Comparison of ENCODE assay signal across 21 cellular contexts in the genomic region with DNA sequence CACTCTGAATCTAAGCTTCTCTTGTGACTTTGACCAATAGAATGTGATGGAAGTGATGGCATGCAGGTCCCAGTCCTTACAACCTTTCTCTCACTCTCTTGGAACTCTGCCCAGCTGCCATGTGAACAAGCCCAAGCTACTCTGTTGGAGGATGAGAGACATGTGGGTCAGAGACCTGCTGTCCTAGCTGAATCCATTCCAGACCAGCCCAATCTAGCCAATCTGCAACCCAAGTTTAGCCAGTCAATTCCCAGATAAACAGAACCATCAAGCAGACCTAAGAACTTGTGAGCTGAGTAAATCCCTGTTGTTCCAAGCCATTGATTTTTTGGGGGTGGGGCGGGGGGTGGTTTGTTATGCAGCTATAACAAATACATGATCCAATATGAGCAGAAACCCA.
A peak's percentile ranks its signal among the peaks of the same experiment; 100 is the strongest.
DNase-seq lines count a peak whose midpoint lies in the region; ATAC-seq and TF ChIP-seq lines count a peak whose summit lies in the region.
"Had no signal": no experiment of that assay in that cellular context is flagged by ENCODE, and none has a peak within 500 bp of the region (broad histone marks: within the 10 kb centered on the region; RNA-seq: fewer than 3 reads in every experiment).

No MANE protein-coding gene starts in this region.

- BruUV-seq in IMR-90 (replicated peaks; lab: Mats Ljungman, UMichigan), result no TSS peak

- peaks cover 7 to 38% of the 10 kb centered on the region in 2 donors for H3K27me3 Mint-ChIP-seq in stimulated activated naive B cell treated with anti-CD40 and anti-IgM and Interleukin-4, amounts not matched to agents 10 μg/mL and 1 μg/mL and 100 μg/mL, for 72 hours
- H3K27me3 Mint-ChIP-seq in natural killer cell (ENCODE audit: low read depth in 2 of 2), result peaks cover 16 to 18% of the 10 kb centered on the region in 2 donors
- no peaks in the 10 kb centered on the region for H3K27me3 Mint-ChIP-seq in osteocyte (ENCODE audit: unreplicated experiment)
- H3K27me3 Mint-ChIP-seq: CD4-positive, CD25-positive, alpha-beta regulatory T cell had no signal

- no peak overlapping the region for H4K91ac ChIP-seq in IMR-90 (ENCODE audit: insufficient read depth, low read depth, low read length)

- H3K14ac ChIP-seq in IMR-90 (replicated peaks; ENCODE audit: low read depth, low read length), result no peak overlapping the region

- H3K4me1 ChIP-seq in IMR-90 (ENCODE audit: control insufficient read depth, insufficient read depth, low read length) (peaks cover 4% of the 10 kb centered on the region; the same call in 1 of the 2 replicates), SJCRH30 (peaks cover 59% of the 10 kb centered on the region)
- H3K4me1 ChIP-seq: adrenal gland had no signal

- no peaks in the 10 kb centered on the region for H4K20me1 ChIP-seq in IMR-90 (ENCODE audit: insufficient read depth, low read length)

- intact Hi-C loops in IMR-90 (cut with micrococcal nuclease), result no loop called here
- intact Hi-C loops in natural killer cell (cut with micrococcal nuclease), result no loop called here

- ATAC-seq in IMR-90 (ENCODE audit: low read depth), result no peak
- no peak for ATAC-seq in stimulated activated naive B cell treated with anti-CD40 and anti-IgM and Interleukin-4, amounts not matched to agents 10 μg/mL and 1 μg/mL and 100 μg/mL, for 72 hours (replicated peaks)
- ATAC-seq in GM21576 (IDR thresholded peaks at IDR 0.05; ENCODE audit: unreplicated experiment), result no peak
- no peak for ATAC-seq in natural killer cell

- no peaks in the 10 kb centered on the region for H3K9me1 ChIP-seq in IMR-90 (ENCODE audit: insufficient read depth, low read length)

- H3K9me3 ChIP-seq in IMR-90 (ENCODE audit: control insufficient read depth, insufficient read depth, low read length) (no peaks in the 10 kb centered on the region), SJCRH30 (replicated peaks) (no peaks in the 10 kb centered on the region)
- H3K9me3 ChIP-seq: adrenal gland, esophagus muscularis mucosa, sigmoid colon, thoracic aorta had no signal

- H3K9me3 Mint-ChIP-seq in stimulated activated naive B cell treated with anti-CD40 and anti-IgM and Interleukin-4, amounts not matched to agents 10 μg/mL and 1 μg/mL and 100 μg/mL, for 72 hours, result no peaks in the 10 kb centered on the region
- H3K9me3 Mint-ChIP-seq in natural killer cell (no peaks in the 10 kb centered on the region), osteocyte (ENCODE audit: unreplicated experiment) (no peaks in the 10 kb centered on the region)
- H3K9me3 Mint-ChIP-seq: CD4-positive, CD25-positive, alpha-beta regulatory T cell; stimulated activated effector memory CD8-positive, alpha-beta T cell treated with anti-CD3 and anti-CD28 coated beads, Interleukin-12 subunit alpha, Interleukin-12 subunit beta, amount 100 ng/mL, for 72 hours had no signal

- TF ChIP-seq RAD21 in IMR-90 (IDR thresholded peaks at IDR 0.05; ENCODE audit: low read length), result no peak

- H3K27ac ChIP-seq in IMR-90 (ENCODE audit: insufficient read depth, low read length), result no peak overlapping the region
- H3K27ac ChIP-seq in SJCRH30, result no peak overlapping the region
- H3K27ac ChIP-seq: adrenal gland, esophagus muscularis mucosa, sigmoid colon, thoracic aorta had no signal

- no peak overlapping the region for H4K5ac ChIP-seq in IMR-90 (ENCODE audit: low read depth, low read length)

- no peak overlapping the region for H3K4ac ChIP-seq in IMR-90 (ENCODE audit: low read depth, low read length)

- no peak overlapping the region for H3K4me3 ChIP-seq in IMR-90 (ENCODE audit: insufficient read depth, low read depth, low read length)
- H3K4me3 ChIP-seq in SJCRH30, result no peak overlapping the region
- H3K4me3 ChIP-seq: adrenal gland, esophagus muscularis mucosa, sigmoid colon, thoracic aorta had no signal

- POLR2A ChIA-PET in IMR-90 (lab: Charles Lee; ENCODE audit: unreplicated experiment), result no interaction called here

- no peak overlapping the region for H3K18ac ChIP-seq in IMR-90 (ENCODE audit: low read depth, low read length)

- H3K9ac ChIP-seq in IMR-90 (ENCODE audit: low read depth, low read length), result no peak overlapping the region

- 0 out of 2 replicates have a peak, but pooled peaks cover 4% of the 10 kb centered on the region for H3K36me3 ChIP-seq in IMR-90 (ENCODE audit: control insufficient read depth, insufficient read depth, low read length)
- H3K36me3 ChIP-seq in SJCRH30, result no peaks in the 10 kb centered on the region
- H3K36me3 ChIP-seq: adrenal gland, esophagus muscularis mucosa, sigmoid colon, thoracic aorta had no signal

- peak; percentile 81 for DNase-seq in DMS 273 (lab: John Stamatoyannopoulos, UW; ENCODE audit: unreplicated experiment)
- DNase-seq in IMR-90, result peak; percentile 32
- peak; percentile 43 to 53 for DNase-seq in SJCRH30
- peak; percentile 64 for DNase-seq in kidney tubule cell (ENCODE audit: low spot score)
- DNase-seq in stimulated activated naive B cell treated with anti-CD40 and anti-IgM and Interleukin-4, amounts not matched to agents 10 μg/mL and 1 μg/mL and 100 μg/mL, for 72 hours, result no peak
- DNase-seq in natural killer cell, result no peak
- no peak for DNase-seq in osteocyte (ENCODE audit: extremely low spot score, unreplicated experiment)
- DNase-seq: activated CD4-positive, alpha-beta T cell treated with anti-CD3 and anti-CD28 coated beads, Interleukin-2, amount 10 ng/mL, durations not matched to agents 24 days and 14 days; activated gamma-delta T cell; adrenal gland; CD4-positive, CD25-positive, alpha-beta regulatory T cell; central memory CD4-positive, alpha-beta T cell; effector CD8-positive, alpha-beta T cell; Karpas-422; NCI-H1417 treated with DMSO at 0.1 percent for 48 hours; NK-92 treated with Interleukin-12 subunit alpha and Interleukin-12 subunit beta, amount 100 ng/mL, for 24 hours; sigmoid colon had no signal

- H2BK20ac ChIP-seq in IMR-90 (ENCODE audit: low read depth, low read length), result no peak overlapping the region

- no peak for TF ChIP-seq CTCF in IMR-90 (conservative IDR thresholded peaks at IDR 0.05; ENCODE audit: low read depth, low read length)
- TF ChIP-seq CTCF in natural killer cell (IDR thresholded peaks at IDR 0.05), result no peak
- TF ChIP-seq CTCF in osteocyte (IDR thresholded peaks at IDR 0.05), result no peak

- H3K4me2 ChIP-seq in IMR-90 (ENCODE audit: low read depth, low read length), result no peak overlapping the region

- no peak overlapping the region for H2AFZ ChIP-seq in IMR-90 (replicated peaks; ENCODE audit: low read length, poor library complexity)

- H3K56ac ChIP-seq in IMR-90 (ENCODE audit: extremely low read depth, insufficient read depth, low read length), result no peak overlapping the region

- H2BK15ac ChIP-seq in IMR-90 (ENCODE audit: low read depth, low read length), result no peak overlapping the region

- no peak overlapping the region for H2BK5ac ChIP-seq in IMR-90 (ENCODE audit: low read depth, low read length, poor library complexity, severe bottlenecking)

- H3K36me3 Mint-ChIP-seq in stimulated activated naive B cell treated with anti-CD40 and anti-IgM and Interleukin-4, amounts not matched to agents 10 μg/mL and 1 μg/mL and 100 μg/mL, for 72 hours, result peaks cover 22 to 24% of the 10 kb centered on the region in 2 donors
- H3K36me3 Mint-ChIP-seq in natural killer cell (no peaks in the 10 kb centered on the region), osteocyte (ENCODE audit: unreplicated experiment) (peaks cover 7% of the 10 kb centered on the region)

- no peak overlapping the region for H3K4me3 Mint-ChIP-seq in stimulated activated naive B cell treated with anti-CD40 and anti-IgM and Interleukin-4, amounts not matched to agents 10 μg/mL and 1 μg/mL and 100 μg/mL, for 72 hours
- H3K4me3 Mint-ChIP-seq in natural killer cell, result no peak overlapping the region
- H3K4me3 Mint-ChIP-seq in osteocyte (ENCODE audit: unreplicated experiment), result no peak overlapping the region
- H3K4me3 Mint-ChIP-seq: activated CD4-positive, alpha-beta T cell treated with anti-CD3 and anti-CD28 coated beads, Interleukin-2, amount 10 ng/mL, durations not matched to agents 24 days and 14 days; CD4-positive, CD25-positive, alpha-beta regulatory T cell; stimulated activated effector memory CD8-positive, alpha-beta T cell treated with anti-CD3 and anti-CD28 coated beads, Interleukin-12 subunit alpha, Interleukin-12 subunit beta, amount 100 ng/mL, for 72 hours had no signal

- H3K79me1 ChIP-seq in IMR-90 (ENCODE audit: low read depth in 1 of 2, low read length in 2 of 2), result no peaks in the 10 kb centered on the region

- CTCF ChIA-PET in IMR-90 (lab: Yijun Ruan, JAX), result interaction anchor here (0.6 to 1.6 kb wide), 2 partner anchors 18 to 53 kb away, joined by 3 to 7 read pairs; no protein-coding TSS in a partner anchor

- dilution Hi-C loops in IMR-90 (cut with HindIII; ENCODE audit: low sequenced_read_pairs, unreplicated experiment), result no loop called here

- no peak overlapping the region for H3K23ac ChIP-seq in IMR-90 (ENCODE audit: low read depth, low read length)

- in situ Hi-C loops in IMR-90 (cut with MboI; ENCODE audit: low sequenced_read_pairs), result no loop called here

- no peak overlapping the region for H4K8ac ChIP-seq in IMR-90 (ENCODE audit: low read depth in 2 of 2, low read length in 2 of 2)

- WGBS in IMR-90 (ENCODE audit: extremely low coverage in 2 of 2, insufficient read length in 1 of 2), 2 experiments, result no CpG with 5 or more reads among the region's 1 CpG

- no peaks in the 10 kb centered on the region; the same call in 1 of the 2 replicates for H3K27me3 ChIP-seq in IMR-90 (ENCODE audit: control insufficient read depth, insufficient read depth, low read length)
- H3K27me3 ChIP-seq in SJCRH30, result no peaks in the 10 kb centered on the region
- H3K27me3 ChIP-seq: adrenal gland, esophagus muscularis mucosa, sigmoid colon had no signal

- peaks cover 8 to 12% of the 10 kb centered on the region in 2 donors for H3K4me1 Mint-ChIP-seq in stimulated activated naive B cell treated with anti-CD40 and anti-IgM and Interleukin-4, amounts not matched to agents 10 μg/mL and 1 μg/mL and 100 μg/mL, for 72 hours
- peaks cover 9 to 10% of the 10 kb centered on the region in 2 donors for H3K4me1 Mint-ChIP-seq in natural killer cell
- peaks cover 18% of the 10 kb centered on the region for H3K4me1 Mint-ChIP-seq in osteocyte (ENCODE audit: unreplicated experiment)

- TF ChIP-seq POLR2A in IMR-90 (IDR thresholded peaks at IDR 0.05; ENCODE audit: low read depth, low read length), result no peak

- no peak overlapping the region for H2AK5ac ChIP-seq in IMR-90 (ENCODE audit: low read depth, low read length)

- H2AK9ac ChIP-seq in IMR-90 (replicated peaks; ENCODE audit: low read depth, low read length, poor library complexity), result no peak overlapping the region

- H2BK120ac ChIP-seq in IMR-90 (ENCODE audit: low read depth, low read length), result no peak overlapping the region

- H3K27ac Mint-ChIP-seq in stimulated activated naive B cell treated with anti-CD40 and anti-IgM and Interleukin-4, amounts not matched to agents 10 μg/mL and 1 μg/mL and 100 μg/mL, for 72 hours, result no peak overlapping the region
- H3K27ac Mint-ChIP-seq in natural killer cell (no peak overlapping the region), osteocyte (ENCODE audit: unreplicated experiment) (no peak overlapping the region)
- H3K27ac Mint-ChIP-seq: CD4-positive, CD25-positive, alpha-beta regulatory T cell; stimulated activated effector memory CD8-positive, alpha-beta T cell treated with anti-CD3 and anti-CD28 coated beads, Interleukin-12 subunit alpha, Interleukin-12 subunit beta, amount 100 ng/mL, for 72 hours had no signal

TF ChIP-seq in IMR-90, 13 proteins besides CTCF, POLR2A, EP300 and RAD21 (continues in another document):
- no peak for TF ChIP-seq RCOR1 (IDR thresholded peaks at IDR 0.05; ENCODE audit: insufficient replicate concordance, low read length)

Comparison
In these comparisons a context has a peak if more than half of its experiments do, and no peak if none do; other contexts are left out.
1. DNase-seq: peak in DMS 273 (single experiment), IMR-90 (single experiment), SJCRH30 (2 of 2) and kidney tubule cell (single experiment); none in stimulated activated naive B cell treated with anti-CD40 and anti-IgM and Interleukin-4, amounts not matched to agents 10 μg/mL and 1 μg/mL and 100 μg/mL, for 72 hours (single experiment), natural killer cell (single experiment) and osteocyte (single experiment).